ENCODE assay signal across 8 cellular contexts in genomic region chr17:78890111-78890897, GRCh38. TPM values are rescaled to one million over a fixed set of nuclear protein-coding genes. Genes with fewer than 3 reads are reported as not detected.
DNase-seq lines count a peak whose midpoint lies in the region; ATAC-seq lines count a peak whose summit lies in the region.

No MANE protein-coding gene starts in this region.

- no peaks in the 10 kb centered on the region for H3K9me3 Mint-ChIP-seq in activated CD4-positive, alpha-beta memory T cell treated with anti-CD3 and anti-CD28 coated beads, Interleukin-2, amount 10 ng/mL, durations not matched to agents 7 days and 5 days

- POLR2A ChIA-PET in activated CD4-positive, alpha-beta memory T cell treated with anti-CD3 and anti-CD28 coated beads, Interleukin-2, amount 10 ng/mL, durations not matched to agents 7 days and 5 days (lab: Charles Lee): interaction anchor here (0.9 to 1.1 kb wide), 2 partner anchors 31 to 33 kb away, joined by 3 read pairs; no protein-coding TSS in a partner anchor

- intact Hi-C loops in Right ventricle myocardium inferior (cut with DNase I): no loop called here

- peaks cover 8% of the 10 kb centered on the region for H3K27me3 Mint-ChIP-seq in activated CD4-positive, alpha-beta memory T cell treated with anti-CD3 and anti-CD28 coated beads, Interleukin-2, amount 10 ng/mL, durations not matched to agents 7 days and 5 days

- H3K27ac Mint-ChIP-seq in activated CD4-positive, alpha-beta memory T cell treated with anti-CD3 and anti-CD28 coated beads, Interleukin-2, amount 10 ng/mL, durations not matched to agents 7 days and 5 days: peak overlapping the region; percentile 78

- CTCF ChIA-PET in activated CD4-positive, alpha-beta memory T cell treated with anti-CD3 and anti-CD28 coated beads, Interleukin-2, amount 10 ng/mL, durations not matched to agents 7 days and 5 days (lab: Charles Lee): interaction anchor here (1.1 to 1.5 kb wide), 2 partner anchors 25 to 81 kb away, joined by 5 read pairs; no protein-coding TSS in a partner anchor

- DNase-seq in activated CD4-positive, alpha-beta memory T cell treated with anti-CD3 and anti-CD28 coated beads, Interleukin-2, amount 10 ng/mL, durations not matched to agents 7 days and 5 days: peak; percentile 75
- DNase-seq in Right ventricle myocardium inferior (ENCODE audit: missing footprints) (peak; percentile 93), NCI-H2171 (lab: John Stamatoyannopoulos, UW) (no peak)
- DNase-seq in stimulated activated CD4-positive, alpha-beta T cell treated with anti-CD3 and anti-CD28 coated beads, Interleukin-4, amount 100 ng/mL, for 4 hours: peak; percentile 19 to 20
- no peak for DNase-seq in NK-92 treated with Interleukin-12 subunit alpha and Interleukin-12 subunit beta, amount 100 ng/mL, for 24 hours (lab: John Stamatoyannopoulos, UW)

- peak; percentile 36 for ATAC-seq in HG02798 (IDR thresholded peaks at IDR 0.05; ENCODE audit: poor library complexity, unreplicated experiment)
- ATAC-seq in Right ventricle myocardium inferior: no peak
- no peak for ATAC-seq in HG03159 (IDR thresholded peaks at IDR 0.05; ENCODE audit: unreplicated experiment)
- no peak for ATAC-seq in GM18909 (IDR thresholded peaks at IDR 0.05; ENCODE audit: poor library complexity, unreplicated experiment)

- H3K4me1 Mint-ChIP-seq in activated CD4-positive, alpha-beta memory T cell treated with anti-CD3 and anti-CD28 coated beads, Interleukin-2, amount 10 ng/mL, durations not matched to agents 7 days and 5 days: peaks cover 43% of the 10 kb centered on the region

- H3K4me3 Mint-ChIP-seq in activated CD4-positive, alpha-beta memory T cell treated with anti-CD3 and anti-CD28 coated beads, Interleukin-2, amount 10 ng/mL, durations not matched to agents 7 days and 5 days: peak overlapping the region; percentile 34

- no peaks in the 10 kb centered on the region for H3K36me3 Mint-ChIP-seq in activated CD4-positive, alpha-beta memory T cell treated with anti-CD3 and anti-CD28 coated beads, Interleukin-2, amount 10 ng/mL, durations not matched to agents 7 days and 5 days (ENCODE audit: low read depth)

RNA-seq across cellular contexts. Expression of gene CEP295NL, which starts 12.7 kb away (rescaled TPM):
- total RNA-seq in activated CD4-positive, alpha-beta memory T cell treated with anti-CD3 and anti-CD28 coated beads, Interleukin-2, amount 10 ng/mL, durations not matched to agents 7 days and 5 days: not detected
- total RNA-seq in Right ventricle myocardium inferior: 0.60 TPM

RNA-seq across cellular contexts. Expression of gene TIMP2, which starts 34.9 kb away (rescaled TPM):
- 1 to 10 TPM; 3.3 TPM for total RNA-seq in activated CD4-positive, alpha-beta memory T cell treated with anti-CD3 and anti-CD28 coated beads, Interleukin-2, amount 10 ng/mL, durations not matched to agents 7 days and 5 days
- total RNA-seq in Right ventricle myocardium inferior: 138 TPM

RNA-seq across cellular contexts. Expression of gene USP36, which starts 49.7 kb away (rescaled TPM):
- 10 to 100 TPM; 95.4 to 96.8 TPM for total RNA-seq in activated CD4-positive, alpha-beta memory T cell treated with anti-CD3 and anti-CD28 coated beads, Interleukin-2, amount 10 ng/mL, durations not matched to agents 7 days and 5 days
- total RNA-seq in Right ventricle myocardium inferior: 18.4 TPM

Comparison
In these comparisons a context has a peak if more than half of its experiments do, and no peak if none do; other contexts are left out.
1. DNase-seq: peak in activated CD4-positive, alpha-beta memory T cell treated with anti-CD3 and anti-CD28 coated beads, Interleukin-2, amount 10 ng/mL, durations not matched to agents 7 days and 5 days (single experiment), Right ventricle myocardium inferior (single experiment) and stimulated activated CD4-positive, alpha-beta T cell treated with anti-CD3 and anti-CD28 coated beads, Interleukin-4, amount 100 ng/mL, for 4 hours (2 of 2); none in NK-92 treated with Interleukin-12 subunit alpha and Interleukin-12 subunit beta, amount 100 ng/mL, for 24 hours (single experiment) and NCI-H2171 (single experiment).
2. RNA of gene TIMP2, which starts 34.9 kb away (total RNA-seq): 138 TPM in Right ventricle myocardium inferior (single experiment); 3.3 TPM in activated CD4-positive, alpha-beta memory T cell treated with anti-CD3 and anti-CD28 coated beads, Interleukin-2, amount 10 ng/mL, durations not matched to agents 7 days and 5 days; every median in the first group is over 10 times any median in the second.